24 cellular contexts compared by ENCODE assay signal in genomic region chr11:105296806-105297205, GRCh38.
DNase-seq lines count a peak whose midpoint lies in the region; ATAC-seq, FAIRE-seq and TF ChIP-seq lines count a peak whose summit lies in the region.
"Had no signal": no experiment of that assay in that cellular context is flagged by ENCODE, and none has a peak within 500 bp of the region (broad histone marks: within the 10 kb centered on the region; RNA-seq: fewer than 3 reads in every experiment).

No MANE protein-coding gene starts in this region.

- peak; percentile 2 for DNase-seq in activated CD4-positive, alpha-beta T cell treated with anti-CD3 and anti-CD28 coated beads for 48 hours
- DNase-seq in activated CD4-positive, alpha-beta T cell treated with anti-CD3 and anti-CD28 coated beads for 1 hour: no peak
- peak; percentile 5 for DNase-seq in A172 (ENCODE audit: low spot score)
- no peak for DNase-seq in RWPE2 (ENCODE audit: low spot score)
- peak; percentile 32 for DNase-seq in kidney
- no peak for DNase-seq in D721Med (ENCODE audit: insufficient read length, low spot score)
- DNase-seq in NCI-H2081 treated with DMSO at 0.1 percent for 48 hours (lab: John Stamatoyannopoulos, UW): no peak
- DNase-seq: BE2C; CD4-positive, alpha-beta T cell; DMS53; GOT3; MG63; NCI-H1092; NCI-H146; NCI-H2081; NCI-H510A treated with DMSO at 0.1 percent for 48 hours; NCI-H82; PC-9 had no signal

- no peak for TF ChIP-seq CTCF in RWPE2 (IDR thresholded peaks at IDR 0.05; ENCODE audit: poor library complexity, severe bottlenecking)
- no peak for TF ChIP-seq CTCF in kidney (IDR thresholded peaks at IDR 0.05; ENCODE audit: borderline replicate concordance, extremely low read depth, insufficient read depth)
- TF ChIP-seq CTCF in D721Med (IDR thresholded peaks at IDR 0.05; ENCODE audit: insufficient read depth, missing control alignments): no peak

- H3K27ac ChIP-seq in RWPE2 (ENCODE audit: poor library complexity, severe bottlenecking): peak overlapping the region; percentile 26
- no peak overlapping the region for H3K27ac ChIP-seq in kidney (ENCODE audit: low read depth in 2 of 2, low read length in 2 of 2)
- H3K27ac ChIP-seq: 22Rv1, KMS-11, PC-9, SK-N-MC had no signal

- H3K36me3 ChIP-seq in RWPE2 (ENCODE audit: low read depth) (no peaks in the 10 kb centered on the region), kidney (ENCODE audit: control insufficient read depth in 1 of 2, insufficient read depth in 2 of 2, low read length in 2 of 2) (no peaks in the 10 kb centered on the region)
- H3K36me3 ChIP-seq: BE2C, MG63 had no signal

- H3K4me3 ChIP-seq in RWPE2 (ENCODE audit: severe bottlenecking) (no peak overlapping the region), kidney (ENCODE audit: low read length in 2 of 2) (no peak overlapping the region)
- H3K4me3 ChIP-seq: MG63, PC-9, SK-N-MC had no signal

- H3K4me1 ChIP-seq in RWPE2 (ENCODE audit: insufficient read depth, poor library complexity, severe bottlenecking): peaks cover 15% of the 10 kb centered on the region
- no peaks in the 10 kb centered on the region for H3K4me1 ChIP-seq in kidney (ENCODE audit: control insufficient read depth in 1 of 2, insufficient read depth in 1 of 2, low read depth in 1 of 2, low read length in 2 of 2)
- H3K4me1 ChIP-seq: BE2C had no signal

- ATAC-seq in RWPE2 (ENCODE audit: low read depth) (no peak), HG03039 (IDR thresholded peaks at IDR 0.05; ENCODE audit: unreplicated experiment) (no peak)
- ATAC-seq: HepG2, Right ventricle myocardium inferior had no signal

- no peaks in the 10 kb centered on the region for H3K9me3 ChIP-seq in RWPE2 (ENCODE audit: severe bottlenecking)
- no peaks in the 10 kb centered on the region for H3K9me3 ChIP-seq in kidney (ENCODE audit: control insufficient read depth in 1 of 2, low read length in 2 of 2)
- H3K9me3 ChIP-seq: BE2C, MG63 had no signal

- H3K27me3 ChIP-seq in RWPE2 (ENCODE audit: insufficient read depth, poor library complexity, severe bottlenecking): no peaks in the 10 kb centered on the region
- H3K27me3 ChIP-seq: BE2C, MG63 had no signal

- no peak overlapping the region for H3K9ac ChIP-seq in kidney (ENCODE audit: low read length in 2 of 2)
- H3K9ac ChIP-seq: KMS-11 had no signal

- intact Hi-C loops in kidney (cut with DNase I): no loop called here

- FAIRE-seq in kidney (lab: Jason Lieb, UNC) (no peak), D721Med (lab: Jason Lieb, UNC) (no peak)
- FAIRE-seq: HepG2 had no signal

Comparison
In these comparisons a context has a peak if more than half of its experiments do, and no peak if none do; other contexts are left out.
1. DNase-seq: peak in activated CD4-positive, alpha-beta T cell treated with anti-CD3 and anti-CD28 coated beads for 48 hours (single experiment), A172 (single experiment) and kidney (single experiment); none in activated CD4-positive, alpha-beta T cell treated with anti-CD3 and anti-CD28 coated beads for 1 hour (single experiment), RWPE2 (single experiment), D721Med (single experiment) and NCI-H2081 treated with DMSO at 0.1 percent for 48 hours (single experiment).